ENCODE assay signal across 19 cellular contexts in genomic region chr1:245264226-245264625, GRCh38.
DNase-seq lines count a peak whose midpoint lies in the region; ATAC-seq, FAIRE-seq and TF ChIP-seq lines count a peak whose summit lies in the region.
"Had no signal": no experiment of that assay in that cellular context is flagged by ENCODE, and none has a peak within 500 bp of the region (broad histone marks: within the 10 kb centered on the region; RNA-seq: fewer than 3 reads in every experiment).

No MANE protein-coding gene starts in this region.

- no peaks in the 10 kb centered on the region for H3K36me3 ChIP-seq in GM23248 (ENCODE audit: low read depth)
- no peaks in the 10 kb centered on the region for H3K36me3 ChIP-seq in hepatocyte (replicated peaks; ENCODE audit: insufficient read depth, low read depth)
- H3K36me3 ChIP-seq in small intestine (ENCODE audit: control insufficient read depth in 2 of 2, insufficient read depth in 2 of 2, low read length in 2 of 2), result no peaks in the 10 kb centered on the region

- H3F3A ChIP-seq in GM23248 (ENCODE audit: insufficient read depth), result 0 out of 2 replicates have a peak, but pooled peaks cover 17% of the 10 kb centered on the region

- no peak for ATAC-seq in left lobe of liver
- ATAC-seq: GM12878 had no signal

- FAIRE-seq in small intestine (lab: Jason Lieb, UNC), result no peak
- FAIRE-seq: D721Med, GM12878, H1 had no signal

- peak overlapping the region; percentile 55 for H3K4me2 ChIP-seq in GM23248 (ENCODE audit: unreplicated experiment)
- no peak overlapping the region for H3K4me2 ChIP-seq in hepatocyte

- H3K79me2 ChIP-seq in GM23248 (ENCODE audit: insufficient read depth) (no peaks in the 10 kb centered on the region), hepatocyte (peaks cover 47% of the 10 kb centered on the region)

- H4K20me1 ChIP-seq in GM23248 (ENCODE audit: insufficient read depth), result no peaks in the 10 kb centered on the region
- peaks cover 9% of the 10 kb centered on the region for H4K20me1 ChIP-seq in hepatocyte (ENCODE audit: insufficient read depth, poor library complexity, severe bottlenecking)

- H3K27ac ChIP-seq in GM23248, result peak overlapping the region; percentile 57
- H3K27ac ChIP-seq in hepatocyte, result peak overlapping the region; percentile 12
- H3K27ac ChIP-seq in small intestine (ENCODE audit: low read depth in 1 of 2, low read length in 1 of 2), result no peak overlapping the region

- 35 to 40% methylated on average over 4 of the region's 4 CpGs for WGBS in GM23248 (ENCODE audit: low coverage in 1 of 2, low lambda C conversion rate in 2 of 2, missing lambda C conversion rate in 2 of 2), 2 experiments
- WGBS in hepatocyte (ENCODE audit: low lambda C conversion rate, missing lambda C conversion rate), result 86% methylated on average over 4 of the region's 4 CpGs
- WGBS in small intestine, 3 donors, result 89 to 96% (median 92%) methylated on average over 4 of the region's 4 CpGs

- H3K27me3 ChIP-seq in GM23248 (replicated peaks; ENCODE audit: insufficient read depth), result no peaks in the 10 kb centered on the region
- H3K27me3 ChIP-seq in hepatocyte, result no peaks in the 10 kb centered on the region
- H3K27me3 ChIP-seq in small intestine (ENCODE audit: control insufficient read depth in 2 of 2, insufficient read depth in 2 of 2, low read length in 2 of 2), result peaks cover 0 to 1% of the 10 kb centered on the region in 2 donors

- H3K4me3 ChIP-seq in GM23248 (peak overlapping the region; percentile 17), hepatocyte (no peak overlapping the region), small intestine (ENCODE audit: low read depth in 1 of 2, low read length in 2 of 2) (no peak overlapping the region)
- H3K4me3 ChIP-seq: GM12878 had no signal

- peak overlapping the region; percentile 62 for H3K9ac ChIP-seq in GM23248

- H3K9me3 ChIP-seq in GM23248 (ENCODE audit: low read depth), result no peaks in the 10 kb centered on the region
- no peaks in the 10 kb centered on the region for H3K9me3 ChIP-seq in hepatocyte (ENCODE audit: low read depth)
- H3K9me3 ChIP-seq in small intestine (ENCODE audit: control insufficient read depth, low read depth), result no peaks in the 10 kb centered on the region

- in situ Hi-C loops in GM23248 (cut with MboI), result no loop called here

- TF ChIP-seq CTCF in hepatocyte (IDR thresholded peaks at IDR 0.05; ENCODE audit: poor library complexity), result no peak

- H3K9me2 ChIP-seq in GM23248 (ENCODE audit: insufficient read depth), result no peaks in the 10 kb centered on the region
- no peaks in the 10 kb centered on the region for H3K9me2 ChIP-seq in hepatocyte (replicated peaks; ENCODE audit: insufficient read depth)

- H2AFZ ChIP-seq in GM23248, result peak overlapping the region; percentile 17
- H2AFZ ChIP-seq in hepatocyte, result no peak overlapping the region

- H3K4me1 ChIP-seq in GM23248 (ENCODE audit: insufficient read depth) (peaks cover 18% of the 10 kb centered on the region), hepatocyte (ENCODE audit: insufficient read depth) (peaks cover 14% of the 10 kb centered on the region), small intestine (ENCODE audit: control insufficient read depth in 2 of 2, insufficient read depth in 1 of 2, low read depth in 1 of 2, low read length in 1 of 2) (no peaks in the 10 kb centered on the region)

- DNase-seq in GM23248 (peak; percentile 54), RPMI7951 (ENCODE audit: low read depth) (peak; percentile 15), fibroblast of peridontal ligament (ENCODE audit: extremely low read depth) (peak; percentile 24), hepatocyte (ENCODE audit: low spot score) (no peak), NCI-H2029 (lab: John Stamatoyannopoulos, UW) (no peak), left lobe of liver (ENCODE audit: low spot score) (no peak), COR-L47 (lab: John Stamatoyannopoulos, UW) (no peak), small intestine (no peak)
- DNase-seq: C1 segment of cervical spinal cord; CD4-positive, alpha-beta memory T cell; DMS 273 treated with DMSO at 0.1 percent for 48 hours; DMS79; EL; GDM1; H7; HCEC 1CT had no signal

Comparison
In these comparisons a context has a peak if more than half of its experiments do, and no peak if none do; other contexts are left out.
1. DNase-seq: peak in GM23248 (single experiment), RPMI7951 (single experiment) and fibroblast of peridontal ligament (single experiment); none in hepatocyte (single experiment), NCI-H2029 (single experiment), left lobe of liver (single experiment), COR-L47 (single experiment) and small intestine (single experiment).
2. H3K27ac ChIP-seq: peak in GM23248 (single experiment) and hepatocyte (single experiment); none in small intestine (0 of 2).